ENCODE assay signal across 1 cellular context in the genomic region with DNA sequence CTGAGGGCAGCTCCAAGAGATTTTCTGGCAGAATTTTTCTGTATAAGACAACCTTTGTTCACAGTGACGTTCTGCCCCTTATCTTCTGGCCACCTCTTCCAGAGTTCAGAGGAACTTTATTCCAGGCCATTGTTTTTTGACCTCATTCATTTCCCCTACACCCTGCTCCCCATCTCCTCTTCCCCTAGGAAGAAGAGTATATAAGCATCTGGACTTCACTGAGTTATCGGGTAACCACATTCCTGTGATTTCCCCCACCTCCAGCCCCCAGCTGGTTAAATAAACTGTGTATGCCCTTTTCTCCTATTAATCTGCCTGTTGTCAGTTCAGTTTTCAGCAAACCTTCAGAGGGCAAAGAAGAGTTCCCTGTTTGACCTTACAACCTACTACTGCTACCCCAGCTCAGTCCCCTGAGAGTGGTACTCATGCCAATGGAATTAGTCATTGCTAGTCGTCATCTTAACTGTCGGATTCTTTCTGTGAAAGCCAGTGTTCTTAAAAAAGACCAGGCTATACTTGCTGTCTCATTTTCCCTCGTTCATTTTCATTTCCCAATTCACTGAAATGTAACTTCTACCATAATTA.
TF ChIP-seq lines count a peak whose summit lies in the region.

No MANE protein-coding gene starts in this region.

TF ChIP-seq in HepG2, 621 proteins besides CTCF, POLR2A, EP300 and RAD21 (continued from another document and continues in another):
- TF ChIP-seq, protein P1, sequence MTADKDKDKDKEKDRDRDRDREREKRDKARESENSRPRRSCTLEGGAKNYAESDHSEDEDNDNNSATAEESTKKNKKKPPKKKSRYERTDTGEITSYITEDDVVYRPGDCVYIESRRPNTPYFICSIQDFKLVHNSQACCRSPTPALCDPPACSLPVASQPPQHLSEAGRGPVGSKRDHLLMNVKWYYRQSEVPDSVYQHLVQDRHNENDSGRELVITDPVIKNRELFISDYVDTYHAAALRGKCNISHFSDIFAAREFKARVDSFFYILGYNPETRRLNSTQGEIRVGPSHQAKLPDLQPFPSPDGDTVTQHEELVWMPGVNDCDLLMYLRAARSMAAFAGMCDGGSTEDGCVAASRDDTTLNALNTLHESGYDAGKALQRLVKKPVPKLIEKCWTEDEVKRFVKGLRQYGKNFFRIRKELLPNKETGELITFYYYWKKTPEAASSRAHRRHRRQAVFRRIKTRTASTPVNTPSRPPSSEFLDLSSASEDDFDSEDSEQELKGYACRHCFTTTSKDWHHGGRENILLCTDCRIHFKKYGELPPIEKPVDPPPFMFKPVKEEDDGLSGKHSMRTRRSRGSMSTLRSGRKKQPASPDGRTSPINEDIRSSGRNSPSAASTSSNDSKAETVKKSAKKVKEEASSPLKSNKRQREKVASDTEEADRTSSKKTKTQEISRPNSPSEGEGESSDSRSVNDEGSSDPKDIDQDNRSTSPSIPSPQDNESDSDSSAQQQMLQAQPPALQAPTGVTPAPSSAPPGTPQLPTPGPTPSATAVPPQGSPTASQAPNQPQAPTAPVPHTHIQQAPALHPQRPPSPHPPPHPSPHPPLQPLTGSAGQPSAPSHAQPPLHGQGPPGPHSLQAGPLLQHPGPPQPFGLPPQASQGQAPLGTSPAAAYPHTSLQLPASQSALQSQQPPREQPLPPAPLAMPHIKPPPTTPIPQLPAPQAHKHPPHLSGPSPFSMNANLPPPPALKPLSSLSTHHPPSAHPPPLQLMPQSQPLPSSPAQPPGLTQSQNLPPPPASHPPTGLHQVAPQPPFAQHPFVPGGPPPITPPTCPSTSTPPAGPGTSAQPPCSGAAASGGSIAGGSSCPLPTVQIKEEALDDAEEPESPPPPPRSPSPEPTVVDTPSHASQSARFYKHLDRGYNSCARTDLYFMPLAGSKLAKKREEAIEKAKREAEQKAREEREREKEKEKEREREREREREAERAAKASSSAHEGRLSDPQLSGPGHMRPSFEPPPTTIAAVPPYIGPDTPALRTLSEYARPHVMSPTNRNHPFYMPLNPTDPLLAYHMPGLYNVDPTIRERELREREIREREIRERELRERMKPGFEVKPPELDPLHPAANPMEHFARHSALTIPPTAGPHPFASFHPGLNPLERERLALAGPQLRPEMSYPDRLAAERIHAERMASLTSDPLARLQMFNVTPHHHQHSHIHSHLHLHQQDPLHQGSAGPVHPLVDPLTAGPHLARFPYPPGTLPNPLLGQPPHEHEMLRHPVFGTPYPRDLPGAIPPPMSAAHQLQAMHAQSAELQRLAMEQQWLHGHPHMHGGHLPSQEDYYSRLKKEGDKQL (CRISPR knock-in tag; IDR thresholded peaks at IDR 0.05; ENCODE audit: low read depth), result no peak
- TF ChIP-seq CBX1 (IDR thresholded peaks at IDR 0.05; ENCODE audit: low read depth) (no peak), ZNF607 (CRISPR knock-in tag; IDR thresholded peaks at IDR 0.05; ENCODE audit: borderline replicate concordance) (no peak), YEATS4 (CRISPR knock-in tag; IDR thresholded peaks at IDR 0.05; ENCODE audit: borderline replicate concordance) (no peak), HOXA5 (CRISPR knock-in tag; IDR thresholded peaks at IDR 0.05) (no peak), ZNF432 (CRISPR knock-in tag; IDR thresholded peaks at IDR 0.05; ENCODE audit: borderline replicate concordance) (no peak), NCOA2 (CRISPR knock-in tag; IDR thresholded peaks at IDR 0.05) (peak; percentile 33; the same call in 1 of the 2 replicates), KLF12 (CRISPR knock-in tag; IDR thresholded peaks at IDR 0.05; ENCODE audit: borderline replicate concordance) (no peak), ELF3 (CRISPR knock-in tag; IDR thresholded peaks at IDR 0.05) (peak; percentile 22; the same call in 1 of the 2 replicates), BRD4 (CRISPR knock-in tag; IDR thresholded peaks at IDR 0.05) (no peak), NCOA5 (CRISPR knock-in tag; IDR thresholded peaks at IDR 0.05) (no peak), ZMAT3 (CRISPR knock-in tag; conservative IDR thresholded peaks at IDR 0.05) (no peak), NFATC3 (CRISPR knock-in tag; IDR thresholded peaks at IDR 0.05) (no peak), NR2F2 (IDR thresholded peaks at IDR 0.05; ENCODE audit: borderline replicate concordance, low read depth) (peak; percentile 52), LCORL (IDR thresholded peaks at IDR 0.05) (no peak), LCORL (CRISPR knock-in tag; IDR thresholded peaks at IDR 0.05) (peak; percentile 36; the same call in 1 of the 2 replicates), ARID2 (CRISPR knock-in tag; IDR thresholded peaks at IDR 0.05; ENCODE audit: borderline replicate concordance) (no peak), NPAS2 (CRISPR knock-in tag; IDR thresholded peaks at IDR 0.05; ENCODE audit: borderline replicate concordance) (no peak), ZFX (CRISPR knock-in tag; IDR thresholded peaks at IDR 0.05; ENCODE audit: low read depth) (no peak), ZNF768 (CRISPR knock-in tag; IDR thresholded peaks at IDR 0.05) (no peak)
- TF ChIP-seq, protein P2, sequence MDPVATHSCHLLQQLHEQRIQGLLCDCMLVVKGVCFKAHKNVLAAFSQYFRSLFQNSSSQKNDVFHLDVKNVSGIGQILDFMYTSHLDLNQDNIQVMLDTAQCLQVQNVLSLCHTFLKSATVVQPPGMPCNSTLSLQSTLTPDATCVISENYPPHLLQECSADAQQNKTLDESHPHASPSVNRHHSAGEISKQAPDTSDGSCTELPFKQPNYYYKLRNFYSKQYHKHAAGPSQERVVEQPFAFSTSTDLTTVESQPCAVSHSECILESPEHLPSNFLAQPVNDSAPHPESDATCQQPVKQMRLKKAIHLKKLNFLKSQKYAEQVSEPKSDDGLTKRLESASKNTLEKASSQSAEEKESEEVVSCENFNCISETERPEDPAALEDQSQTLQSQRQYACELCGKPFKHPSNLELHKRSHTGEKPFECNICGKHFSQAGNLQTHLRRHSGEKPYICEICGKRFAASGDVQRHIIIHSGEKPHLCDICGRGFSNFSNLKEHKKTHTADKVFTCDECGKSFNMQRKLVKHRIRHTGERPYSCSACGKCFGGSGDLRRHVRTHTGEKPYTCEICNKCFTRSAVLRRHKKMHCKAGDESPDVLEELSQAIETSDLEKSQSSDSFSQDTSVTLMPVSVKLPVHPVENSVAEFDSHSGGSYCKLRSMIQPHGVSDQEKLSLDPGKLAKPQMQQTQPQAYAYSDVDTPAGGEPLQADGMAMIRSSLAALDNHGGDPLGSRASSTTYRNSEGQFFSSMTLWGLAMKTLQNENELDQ (CRISPR knock-in tag; IDR thresholded peaks at IDR 0.05; ENCODE audit: borderline replicate concordance), result no peak
- TF ChIP-seq, protein P3, sequence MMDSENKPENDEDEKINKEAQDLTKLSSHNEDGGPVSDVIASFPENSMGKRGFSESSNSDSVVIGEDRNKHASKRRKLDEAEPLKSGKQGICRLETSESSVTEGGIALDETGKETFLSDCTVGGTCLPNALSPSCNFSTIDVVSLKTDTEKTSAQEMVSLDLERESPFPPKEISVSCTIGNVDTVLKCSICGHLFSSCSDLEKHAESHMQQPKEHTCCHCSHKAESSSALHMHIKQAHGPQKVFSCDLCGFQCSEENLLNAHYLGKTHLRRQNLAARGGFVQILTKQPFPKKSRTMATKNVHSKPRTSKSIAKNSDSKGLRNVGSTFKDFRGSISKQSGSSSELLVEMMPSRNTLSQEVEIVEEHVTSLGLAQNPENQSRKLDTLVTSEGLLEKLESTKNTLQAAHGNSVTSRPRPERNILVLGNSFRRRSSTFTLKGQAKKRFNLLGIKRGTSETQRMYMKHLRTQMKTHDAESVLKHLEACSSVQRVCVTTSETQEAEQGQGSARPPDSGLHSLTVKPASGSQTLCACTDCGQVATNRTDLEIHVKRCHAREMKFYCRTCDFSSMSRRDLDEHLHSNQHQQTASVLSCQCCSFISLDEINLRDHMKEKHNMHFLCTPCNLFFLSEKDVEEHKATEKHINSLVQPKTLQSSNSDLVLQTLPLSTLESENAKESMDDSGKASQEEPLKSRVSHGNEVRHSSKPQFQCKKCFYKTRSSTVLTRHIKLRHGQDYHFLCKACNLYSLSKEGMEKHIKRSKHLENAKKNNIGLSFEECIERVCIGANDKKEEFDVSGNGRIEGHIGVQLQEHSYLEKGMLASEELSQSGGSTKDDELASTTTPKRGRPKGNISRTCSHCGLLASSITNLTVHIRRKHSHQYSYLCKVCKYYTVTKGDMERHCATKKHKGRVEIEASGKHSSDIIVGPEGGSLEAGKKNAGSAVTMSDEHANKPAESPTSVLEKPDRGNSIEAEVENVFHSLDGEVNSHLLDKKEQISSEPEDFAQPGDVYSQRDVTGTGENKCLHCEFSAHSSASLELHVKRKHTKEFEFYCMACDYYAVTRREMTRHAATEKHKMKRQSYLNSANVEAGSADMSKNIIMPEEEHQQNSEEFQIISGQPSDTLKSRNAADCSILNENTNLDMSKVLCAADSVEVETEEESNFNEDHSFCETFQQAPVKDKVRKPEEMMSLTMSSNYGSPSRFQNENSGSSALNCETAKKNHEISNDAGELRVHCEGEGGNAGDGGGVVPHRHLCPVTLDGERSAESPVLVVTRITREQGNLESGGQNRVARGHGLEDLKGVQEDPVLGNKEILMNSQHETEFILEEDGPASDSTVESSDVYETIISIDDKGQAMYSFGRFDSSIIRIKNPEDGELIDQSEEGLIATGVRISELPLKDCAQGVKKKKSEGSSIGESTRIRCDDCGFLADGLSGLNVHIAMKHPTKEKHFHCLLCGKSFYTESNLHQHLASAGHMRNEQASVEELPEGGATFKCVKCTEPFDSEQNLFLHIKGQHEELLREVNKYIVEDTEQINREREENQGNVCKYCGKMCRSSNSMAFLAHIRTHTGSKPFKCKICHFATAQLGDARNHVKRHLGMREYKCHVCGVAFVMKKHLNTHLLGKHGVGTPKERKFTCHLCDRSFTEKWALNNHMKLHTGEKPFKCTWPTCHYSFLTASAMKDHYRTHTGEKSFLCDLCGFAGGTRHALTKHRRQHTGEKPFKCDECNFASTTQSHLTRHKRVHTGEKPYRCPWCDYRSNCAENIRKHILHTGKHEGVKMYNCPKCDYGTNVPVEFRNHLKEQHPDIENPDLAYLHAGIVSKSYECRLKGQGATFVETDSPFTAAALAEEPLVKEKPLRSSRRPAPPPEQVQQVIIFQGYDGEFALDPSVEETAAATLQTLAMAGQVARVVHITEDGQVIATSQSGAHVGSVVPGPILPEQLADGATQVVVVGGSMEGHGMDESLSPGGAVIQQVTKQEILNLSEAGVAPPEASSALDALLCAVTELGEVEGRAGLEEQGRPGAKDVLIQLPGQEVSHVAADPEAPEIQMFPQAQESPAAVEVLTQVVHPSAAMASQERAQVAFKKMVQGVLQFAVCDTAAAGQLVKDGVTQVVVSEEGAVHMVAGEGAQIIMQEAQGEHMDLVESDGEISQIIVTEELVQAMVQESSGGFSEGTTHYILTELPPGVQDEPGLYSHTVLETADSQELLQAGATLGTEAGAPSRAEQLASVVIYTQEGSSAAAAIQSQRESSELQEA (CRISPR knock-in tag; IDR thresholded peaks at IDR 0.05; ENCODE audit: not compliant biosample characterization), result no peak
- TF ChIP-seq, protein P4, sequence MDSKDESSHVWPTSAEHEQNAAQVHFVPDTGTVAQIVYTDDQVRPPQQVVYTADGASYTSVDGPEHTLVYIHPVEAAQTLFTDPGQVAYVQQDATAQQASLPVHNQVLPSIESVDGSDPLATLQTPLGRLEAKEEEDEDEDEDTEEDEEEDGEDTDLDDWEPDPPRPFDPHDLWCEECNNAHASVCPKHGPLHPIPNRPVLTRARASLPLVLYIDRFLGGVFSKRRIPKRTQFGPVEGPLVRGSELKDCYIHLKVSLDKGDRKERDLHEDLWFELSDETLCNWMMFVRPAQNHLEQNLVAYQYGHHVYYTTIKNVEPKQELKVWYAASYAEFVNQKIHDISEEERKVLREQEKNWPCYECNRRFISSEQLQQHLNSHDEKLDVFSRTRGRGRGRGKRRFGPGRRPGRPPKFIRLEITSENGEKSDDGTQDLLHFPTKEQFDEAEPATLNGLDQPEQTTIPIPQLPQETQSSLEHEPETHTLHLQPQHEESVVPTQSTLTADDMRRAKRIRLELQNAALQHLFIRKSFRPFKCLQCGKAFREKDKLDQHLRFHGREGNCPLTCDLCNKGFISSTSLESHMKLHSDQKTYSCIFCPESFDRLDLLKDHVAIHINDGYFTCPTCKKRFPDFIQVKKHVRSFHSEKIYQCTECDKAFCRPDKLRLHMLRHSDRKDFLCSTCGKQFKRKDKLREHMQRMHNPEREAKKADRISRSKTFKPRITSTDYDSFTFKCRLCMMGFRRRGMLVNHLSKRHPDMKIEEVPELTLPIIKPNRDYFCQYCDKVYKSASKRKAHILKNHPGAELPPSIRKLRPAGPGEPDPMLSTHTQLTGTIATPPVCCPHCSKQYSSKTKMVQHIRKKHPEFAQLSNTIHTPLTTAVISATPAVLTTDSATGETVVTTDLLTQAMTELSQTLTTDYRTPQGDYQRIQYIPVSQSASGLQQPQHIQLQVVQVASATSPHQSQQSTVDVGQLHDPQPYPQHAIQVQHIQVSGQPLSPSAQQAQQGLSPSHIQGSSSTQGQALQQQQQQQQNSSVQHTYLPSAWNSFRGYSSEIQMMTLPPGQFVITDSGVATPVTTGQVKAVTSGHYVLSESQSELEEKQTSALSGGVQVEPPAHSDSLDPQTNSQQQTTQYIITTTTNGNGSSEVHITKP (CRISPR knock-in tag; IDR thresholded peaks at IDR 0.05; ENCODE audit: low read depth), result no peak
- TF ChIP-seq, protein P5, sequence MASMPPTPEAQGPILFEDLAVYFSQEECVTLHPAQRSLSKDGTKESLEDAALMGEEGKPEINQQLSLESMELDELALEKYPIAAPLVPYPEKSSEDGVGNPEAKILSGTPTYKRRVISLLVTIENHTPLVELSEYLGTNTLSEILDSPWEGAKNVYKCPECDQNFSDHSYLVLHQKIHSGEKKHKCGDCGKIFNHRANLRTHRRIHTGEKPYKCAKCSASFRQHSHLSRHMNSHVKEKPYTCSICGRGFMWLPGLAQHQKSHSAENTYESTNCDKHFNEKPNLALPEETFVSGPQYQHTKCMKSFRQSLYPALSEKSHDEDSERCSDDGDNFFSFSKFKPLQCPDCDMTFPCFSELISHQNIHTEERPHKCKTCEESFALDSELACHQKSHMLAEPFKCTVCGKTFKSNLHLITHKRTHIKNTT (CRISPR knock-in tag; IDR thresholded peaks at IDR 0.05), result no peak
- TF ChIP-seq, protein P6, sequence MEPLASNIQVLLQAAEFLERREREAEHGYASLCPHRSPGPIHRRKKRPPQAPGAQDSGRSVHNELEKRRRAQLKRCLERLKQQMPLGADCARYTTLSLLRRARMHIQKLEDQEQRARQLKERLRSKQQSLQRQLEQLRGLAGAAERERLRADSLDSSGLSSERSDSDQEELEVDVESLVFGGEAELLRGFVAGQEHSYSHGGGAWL (CRISPR knock-in tag; IDR thresholded peaks at IDR 0.05), result no peak
- TF ChIP-seq, protein P7, sequence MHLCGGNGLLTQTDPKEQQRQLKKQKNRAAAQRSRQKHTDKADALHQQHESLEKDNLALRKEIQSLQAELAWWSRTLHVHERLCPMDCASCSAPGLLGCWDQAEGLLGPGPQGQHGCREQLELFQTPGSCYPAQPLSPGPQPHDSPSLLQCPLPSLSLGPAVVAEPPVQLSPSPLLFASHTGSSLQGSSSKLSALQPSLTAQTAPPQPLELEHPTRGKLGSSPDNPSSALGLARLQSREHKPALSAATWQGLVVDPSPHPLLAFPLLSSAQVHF (CRISPR knock-in tag; IDR thresholded peaks at IDR 0.05), result no peak
- TF ChIP-seq, protein P8, sequence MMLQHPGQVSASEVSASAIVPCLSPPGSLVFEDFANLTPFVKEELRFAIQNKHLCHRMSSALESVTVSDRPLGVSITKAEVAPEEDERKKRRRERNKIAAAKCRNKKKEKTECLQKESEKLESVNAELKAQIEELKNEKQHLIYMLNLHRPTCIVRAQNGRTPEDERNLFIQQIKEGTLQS (CRISPR knock-in tag; IDR thresholded peaks at IDR 0.05), result peak; percentile 83
- TF ChIP-seq, protein P9, sequence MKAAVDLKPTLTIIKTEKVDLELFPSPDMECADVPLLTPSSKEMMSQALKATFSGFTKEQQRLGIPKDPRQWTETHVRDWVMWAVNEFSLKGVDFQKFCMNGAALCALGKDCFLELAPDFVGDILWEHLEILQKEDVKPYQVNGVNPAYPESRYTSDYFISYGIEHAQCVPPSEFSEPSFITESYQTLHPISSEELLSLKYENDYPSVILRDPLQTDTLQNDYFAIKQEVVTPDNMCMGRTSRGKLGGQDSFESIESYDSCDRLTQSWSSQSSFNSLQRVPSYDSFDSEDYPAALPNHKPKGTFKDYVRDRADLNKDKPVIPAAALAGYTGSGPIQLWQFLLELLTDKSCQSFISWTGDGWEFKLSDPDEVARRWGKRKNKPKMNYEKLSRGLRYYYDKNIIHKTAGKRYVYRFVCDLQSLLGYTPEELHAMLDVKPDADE (CRISPR knock-in tag; IDR thresholded peaks at IDR 0.05), result no peak
